ENCODE assay signal across 19 cellular contexts in the genomic region with DNA sequence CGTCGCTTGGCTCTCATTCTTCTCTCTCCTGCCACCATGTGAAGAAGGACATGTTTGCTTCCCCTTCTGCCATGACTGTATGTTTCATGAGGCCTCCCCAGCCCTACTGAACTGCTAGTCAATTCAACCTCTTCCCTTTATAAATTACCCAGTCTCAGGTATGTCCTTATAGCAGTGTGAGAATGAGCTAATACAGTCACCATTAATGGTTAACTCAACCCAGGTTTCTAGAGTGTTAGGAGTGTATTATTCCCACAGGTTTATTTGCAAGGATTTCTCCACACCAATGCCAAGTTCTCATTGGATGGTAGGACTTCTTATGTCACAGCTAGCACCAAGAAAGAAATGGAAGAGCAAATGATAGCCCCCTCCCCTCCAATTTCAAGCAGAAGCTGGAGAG.
"Had no signal": no experiment of that assay in that cellular context is flagged by ENCODE, and none has a peak within 500 bp of the region (broad histone marks: within the 10 kb centered on the region; RNA-seq: fewer than 3 reads in every experiment).

No MANE protein-coding gene starts in this region.

- DNase-seq: colonic mucosa; cortex of kidney; dermis blood vessel endothelial cell; dorsolateral prefrontal cortex; effector CD4-positive, alpha-beta T cell; effector CD8-positive, alpha-beta T cell; effector memory CD4-positive, alpha-beta T cell; effector memory CD8-positive, alpha-beta T cell; endodermal cell; erythroblast; esophagus squamous epithelium; foreskin fibroblast; foreskin keratinocyte; foreskin melanocyte; gastrocnemius medialis; glutamatergic neuron; head of caudate nucleus; heart left ventricle; heart right ventricle had no signal
